Comparison of ENCODE assay signal across 1 cellular context in genomic region chr17:6648181-6648580, GRCh38.
TF ChIP-seq lines count a peak whose summit lies in the region.

No MANE protein-coding gene starts in this region.

TF ChIP-seq in K562, 482 proteins besides CTCF, POLR2A, EP300 and RAD21:
- no peak for TF ChIP-seq RBM15 (IDR thresholded peaks at IDR 0.05; ENCODE audit: insufficient read depth, low read length)
- TF ChIP-seq KAT7 (CRISPR knock-in tag; IDR thresholded peaks at IDR 0.05; ENCODE audit: borderline replicate concordance): no peak
- no peak for TF ChIP-seq ZNF76 (CRISPR knock-in tag; IDR thresholded peaks at IDR 0.05; ENCODE audit: borderline replicate concordance)
- no peak for TF ChIP-seq HSF4 (CRISPR knock-in tag; IDR thresholded peaks at IDR 0.05; ENCODE audit: borderline replicate concordance)
- no peak for TF ChIP-seq PPARD (CRISPR knock-in tag; IDR thresholded peaks at IDR 0.05)
- no peak for TF ChIP-seq ZC3H8 (IDR thresholded peaks at IDR 0.05)
- no peak for TF ChIP-seq SLC30A9 (CRISPR knock-in tag; IDR thresholded peaks at IDR 0.05)
- TF ChIP-seq FUS (optimal IDR thresholded peaks at IDR 0.05; ENCODE audit: low read depth, low read length): no peak
- TF ChIP-seq RERE (CRISPR knock-in tag; IDR thresholded peaks at IDR 0.05; ENCODE audit: borderline replicate concordance): no peak
- no peak for TF ChIP-seq ATF2 (CRISPR knock-in tag; IDR thresholded peaks at IDR 0.05)
- TF ChIP-seq CXXC5 (CRISPR knock-in tag; IDR thresholded peaks at IDR 0.05): no peak
- TF ChIP-seq KAT2B (IDR thresholded peaks at IDR 0.05; ENCODE audit: low read depth, low read length): no peak
